ENCODE assay signal across 8 cellular contexts in genomic region chr2:230225486-230225885, GRCh38. TPM values are rescaled to one million over a fixed set of nuclear protein-coding genes. Genes with fewer than 3 reads are reported as not detected.
DNase-seq lines count a peak whose midpoint lies in the region; ATAC-seq, FAIRE-seq and TF ChIP-seq lines count a peak whose summit lies in the region.

Gene SP140, plus strand, starts transcription at chr2:230225736. Its CDS starts 109 bp downstream, at chr2:230225845.

- H3K27ac ChIP-seq in astrocyte (ENCODE audit: low read depth, low read length) (no peak within 1 kb of the TSS), small intestine (ENCODE audit: low read depth in 1 of 2, low read length in 1 of 2) (peak within 1 kb of the TSS; percentile 37 to 94)

- whole genome bisulfite sequencing in small intestine, 3 donors = 49 to 60% (median 56%) methylated on average over 8 of the region's 8 CpGs

- H3K4me2 ChIP-seq in astrocyte (ENCODE audit: low read length) = no peak within 1 kb of the TSS

- H3K27me3 Mint-ChIP-seq in astrocyte (ENCODE audit: low read depth, unreplicated experiment) = no peaks in the 10 kb centered on the region

- peaks cover 30% of the 10 kb centered on the region for H3K4me1 Mint-ChIP-seq in astrocyte (ENCODE audit: low read depth, unreplicated experiment)

- TF ChIP-seq POLR2A in GM12892 (IDR thresholded peaks at IDR 0.05; ENCODE audit: low read depth, low read length) = peak; percentile 95

- no peaks in the 10 kb centered on the region for H3K9me3 ChIP-seq in astrocyte (ENCODE audit: insufficient read depth, low read depth, low read length)
- H3K9me3 ChIP-seq in small intestine (ENCODE audit: control insufficient read depth, low read depth) = no peaks in the 10 kb centered on the region

- intact Hi-C loops in T-helper 1 cell treated with Interleukin-12 subunit alpha and Interleukin-12 subunit beta and Interleukin-4 antibody, amounts not matched to agents 30 ng/mL and 1 ng/mL, for 36 hours (cut with micrococcal nuclease) = loop anchor here (1.0 to 10.0 kb wide), 9 partner anchors 10 to 569 kb away; partner anchors contain the start of genes SP100 and SP140L

- no peak within 1 kb of the TSS for H3K9ac ChIP-seq in astrocyte (ENCODE audit: low read length)

- H3K4me3 ChIP-seq in astrocyte (ENCODE audit: insufficient read depth, low read depth, low read length) (no peak within 1 kb of the TSS), small intestine (ENCODE audit: low read depth in 1 of 2, low read length in 2 of 2) (peak within 1 kb of the TSS; percentile 23 to 29)

- no peak within 1 kb of the TSS for H3K4me3 Mint-ChIP-seq in astrocyte (ENCODE audit: unreplicated experiment)

- FAIRE-seq in GM12892 (lab: Jason Lieb, UNC) (peak; percentile 100), astrocyte (lab: Jason Lieb, UNC) (no peak), small intestine (lab: Jason Lieb, UNC) (no peak)

- TF ChIP-seq CTCF in astrocyte (IDR thresholded peaks at IDR 0.05; ENCODE audit: insufficient read depth, low read depth, low read length) = no peak

- peak; percentile 87 for ATAC-seq in HG02610 (IDR thresholded peaks at IDR 0.05; ENCODE audit: unreplicated experiment)

- no peaks in the 10 kb centered on the region for H3K9me3 Mint-ChIP-seq in astrocyte (ENCODE audit: unreplicated experiment)

- H3K27me3 ChIP-seq in astrocyte (ENCODE audit: insufficient read depth, low read length) (no peaks in the 10 kb centered on the region), small intestine (ENCODE audit: control insufficient read depth in 2 of 2, insufficient read depth in 2 of 2, low read length in 2 of 2) (no peaks in the 10 kb centered on the region)

- H3K36me3 ChIP-seq in astrocyte (ENCODE audit: insufficient read depth, low read length) (no peaks in the 10 kb centered on the region), small intestine (ENCODE audit: control insufficient read depth in 2 of 2, insufficient read depth in 2 of 2, low read length in 2 of 2) (no peaks in the 10 kb centered on the region)

- H3K27ac Mint-ChIP-seq in astrocyte (ENCODE audit: unreplicated experiment) = no peak within 1 kb of the TSS

- no peaks in the 10 kb centered on the region for H4K20me1 ChIP-seq in astrocyte (ENCODE audit: insufficient read depth, low read length)

- H3K4me1 ChIP-seq in astrocyte (ENCODE audit: insufficient read depth, low read length) (peaks cover 1% of the 10 kb centered on the region), small intestine (ENCODE audit: control insufficient read depth in 2 of 2, insufficient read depth in 1 of 2, low read depth in 1 of 2, low read length in 1 of 2) (peaks cover 0 to 1% of the 10 kb centered on the region in 2 donors)

- no peaks in the 10 kb centered on the region for H3K79me2 ChIP-seq in astrocyte (ENCODE audit: insufficient read depth, low read length)

- H2AFZ ChIP-seq in astrocyte (ENCODE audit: low read depth, low read length) = no peak within 1 kb of the TSS

- DNase-seq in GM12892 (ENCODE audit: insufficient read length) (peak; percentile 32), astrocyte (ENCODE audit: low read depth) (no peak), small intestine (peak; percentile 69), Kasumi-1 (lab: John Stamatoyannopoulos, UW) (no peak), SHP77 (lab: John Stamatoyannopoulos, UW) (no peak), SHP77 treated with DMSO at 0.1 percent for 48 hours (lab: John Stamatoyannopoulos, UW) (no peak)

- H3K36me3 Mint-ChIP-seq in astrocyte (ENCODE audit: low read depth, unreplicated experiment) = no peaks in the 10 kb centered on the region

RNA-seq across cellular contexts. Expression of gene SP140, which starts in this region (rescaled TPM):
- 76.4 TPM for polyA plus RNA-seq in GM12892 (2012; ENCODE audit: missing spikeins)
- 108 and 111 TPM in 2 replicates for total RNA-seq in T-helper 1 cell treated with Interleukin-12 subunit alpha and Interleukin-12 subunit beta and Interleukin-4 antibody, amounts not matched to agents 30 ng/mL and 1 ng/mL, for 36 hours
- 14.1 and 18.5 TPM in 2 replicates for total RNA-seq in astrocyte
- 1 to 10 TPM in 2 of 3 donors, not detected in 1; 1.5 to 3.0 TPM for polyA plus RNA-seq in small intestine

Comparison
In these comparisons a context has a peak if more than half of its experiments do, and no peak if none do; other contexts are left out.
1. DNase-seq: peak in GM12892 (single experiment) and small intestine (single experiment); none in astrocyte (single experiment), Kasumi-1 (0 of 2), SHP77 (0 of 2) and SHP77 treated with DMSO at 0.1 percent for 48 hours (single experiment).